In the genomic region with DNA sequence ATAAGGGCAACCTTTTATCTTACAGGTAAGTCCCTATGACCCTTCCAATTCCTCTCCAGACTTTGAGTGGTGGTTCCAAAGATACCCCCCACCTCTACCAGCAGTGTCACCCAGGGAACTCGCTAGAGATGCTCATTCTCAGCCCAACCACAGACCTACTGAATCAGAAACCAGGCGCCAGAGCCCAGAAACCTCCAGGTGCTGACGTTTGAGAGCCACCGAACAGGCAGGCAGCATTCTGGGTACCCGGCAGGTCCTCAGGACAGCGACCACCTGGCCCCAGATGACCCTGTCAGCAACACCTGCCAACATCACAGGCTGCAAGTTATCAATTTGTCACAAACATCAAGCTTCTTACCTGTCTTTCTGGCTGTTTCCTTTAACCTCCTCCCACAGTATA, we compare ENCODE assay signal across 12 cellular contexts. TPM values are rescaled to one million over a fixed set of nuclear protein-coding genes. Genes with fewer than 3 reads are reported as not detected.
DNase-seq lines count a peak whose midpoint lies in the region; ATAC-seq, FAIRE-seq and TF ChIP-seq lines count a peak whose summit lies in the region.
"Had no signal": no experiment of that assay in that cellular context is flagged by ENCODE, and none has a peak within 500 bp of the region (broad histone marks: within the 10 kb centered on the region; RNA-seq: fewer than 3 reads in every experiment).

No MANE protein-coding gene starts in this region.

- peaks cover 3% of the 10 kb centered on the region; the same call in 1 of the 2 replicates for H3F3A ChIP-seq in OCI-LY1 (ENCODE audit: insufficient read depth, low read length)

- FAIRE-seq in GM12878 (lab: Jason Lieb, UNC) (no peak), D721Med (lab: Jason Lieb, UNC) (no peak)

- H3K79me2 ChIP-seq in OCI-LY1 (ENCODE audit: insufficient read depth, low read length) (peaks cover 48% of the 10 kb centered on the region), GM12878 (ENCODE audit: control insufficient read depth, insufficient read depth, low read length) (peaks cover 90% of the 10 kb centered on the region)

- TF ChIP-seq EP300 in GM12878 (IDR thresholded peaks at IDR 0.05; ENCODE audit: borderline replicate concordance in 1 of 2, control insufficient read depth in 1 of 2, low read depth in 2 of 2, low read length in 2 of 2), result no peak
- TF ChIP-seq EP300 in transverse colon (IDR thresholded peaks at IDR 0.05; ENCODE audit: low read depth), result no peak

- intact Hi-C loops in MCF 10A (cut with micrococcal nuclease) (no loop called here), breast epithelium (cut with DNase I; ENCODE audit: low total_unique reads) (no loop called here), GM12878 (cut with micrococcal nuclease; ENCODE audit: unreplicated experiment) (no loop called here), transverse colon (cut with DNase I; ENCODE audit: low total_unique reads) (no loop called here)

- BruUV-seq in MCF 10A (replicated peaks; lab: Mats Ljungman, UMichigan) (no TSS peak), GM12878 (replicated peaks; lab: Mats Ljungman, UMichigan) (TSS peak; percentile 24)

- TF ChIP-seq RAD21 in GM12878 (IDR thresholded peaks at IDR 0.05; ENCODE audit: insufficient read depth, low read depth, low read length), result no peak

- CTCF ChIA-PET in MCF 10A (lab: Yijun Ruan, JAX) (interaction anchor here (0.6 to 0.8 kb wide), 2 partner anchors 13 to 20 kb away, joined by 3 read pairs; no protein-coding TSS in a partner anchor), GM12878 (lab: Yijun Ruan, JAX) (interaction anchor here (1.0 to 1.6 kb wide), 3 partner anchors 10 to 43 kb away, joined by 3 to 11 read pairs (median 3); no protein-coding TSS in a partner anchor)

- in situ Hi-C loops in GM12878 (cut with MboI) (loop anchor here (10.0 to 25.0 kb wide), 2 partner anchors 456 to 1683 kb away; a partner anchor contains a TSS), transverse colon (cut with MboI; ENCODE audit: low pct_ligation_motif_present in 1 of 4, low pct_unique_long_range_greater_than_20kb in 1 of 4, low sequenced_read_pairs in 3 of 4) (no loop called here)

- H3K9me3 Mint-ChIP-seq in MCF 10A (ENCODE audit: unreplicated experiment), result no peaks in the 10 kb centered on the region

- H3K36me3 ChIP-seq in breast epithelium (no peaks in the 10 kb centered on the region), OCI-LY1 (ENCODE audit: insufficient read depth, low read length) (peaks cover 27% of the 10 kb centered on the region; the same call in 1 of the 2 replicates), GM12878 (ENCODE audit: control insufficient read depth in 2 of 2, insufficient read depth in 2 of 2, low read length in 1 of 2) (peaks cover 11 to 13% of the 10 kb centered on the region in 2 experiments), transverse colon (no peaks in the 10 kb centered on the region)

- ATAC-seq in GM12878, result peak; percentile 78
- ATAC-seq: left ventricle myocardium superior had no signal

- H3K36me3 Mint-ChIP-seq in MCF 10A (ENCODE audit: insufficient read depth, unreplicated experiment), result peaks cover 14% of the 10 kb centered on the region

- H3K9me2 ChIP-seq in OCI-LY1 (ENCODE audit: low read depth, low read length), result no peaks in the 10 kb centered on the region

- H3K27ac ChIP-seq in breast epithelium, result no peak overlapping the region
- H3K27ac ChIP-seq in OCI-LY1 (ENCODE audit: low read depth, low read length, poor library complexity, severe bottlenecking), result peak overlapping the region; percentile 73
- H3K27ac ChIP-seq in GM12878 (ENCODE audit: control insufficient read depth, insufficient read depth), result peak overlapping the region; percentile 87
- peak overlapping the region in 3 of 4 donors; percentile 34 to 63 (median 45) for H3K27ac ChIP-seq in transverse colon

- H3K4me3 ChIP-seq in breast epithelium, result no peak overlapping the region
- H3K4me3 ChIP-seq in OCI-LY1 (ENCODE audit: low read depth, low read length, poor library complexity, severe bottlenecking), result no peak overlapping the region
- H3K4me3 ChIP-seq in GM12878, result 0 out of 2 replicates have a peak overlapping the region, but pooled peaks have one; percentile 9
- no peak overlapping the region for H3K4me3 ChIP-seq in transverse colon

- TF ChIP-seq POLR2A in breast epithelium (IDR thresholded peaks at IDR 0.05), result no peak
- 0 out of 2 replicates have a peak, but pooled peaks have one; percentile 24 for TF ChIP-seq POLR2A in GM12878 (IDR thresholded peaks at IDR 0.05; ENCODE audit: low read depth, low read length)
- TF ChIP-seq POLR2A in transverse colon (IDR thresholded peaks at IDR 0.05), result no peak

- no peaks in the 10 kb centered on the region for H3K27me3 Mint-ChIP-seq in MCF 10A (ENCODE audit: insufficient read depth, unreplicated experiment)

- POLR2A ChIA-PET in MCF 10A (lab: Yijun Ruan, JAX) (interaction anchor here (1.3 kb wide), 1 partner anchor 16 kb away, joined by 4 read pairs; no protein-coding TSS in a partner anchor), GM12878 (lab: Charles Lee) (interaction anchor here (1.8 to 2.5 kb wide), 3 partner anchors 10 to 42 kb away, joined by 11 to 34 read pairs (median 15); no protein-coding TSS in a partner anchor)

- H4K20me1 ChIP-seq in OCI-LY1 (ENCODE audit: insufficient read depth, low read length) (no peaks in the 10 kb centered on the region), GM12878 (ENCODE audit: control insufficient read depth, insufficient read depth) (no peaks in the 10 kb centered on the region)

- DNase-seq in MCF 10A (ENCODE audit: unreplicated experiment) (no peak), breast epithelium (ENCODE audit: low spot score in 2 of 2) (no peak), GM12878 (ENCODE audit: low read depth, low spot score) (no peak), transverse colon (peak; percentile 66), D721Med (ENCODE audit: insufficient read length, low spot score) (no peak), GM20000 (ENCODE audit: low spot score) (no peak), DMS 273 treated with DMSO at 0.1 percent for 48 hours (lab: John Stamatoyannopoulos, UW) (no peak)
- DNase-seq: left ventricle myocardium superior; NCI-H510A; SIG-M5; stimulated activated CD4-positive, alpha-beta T cell treated with anti-CD3 and anti-CD28 coated beads, Interleukin-4, amount 100 ng/mL, for 4 hours had no signal

- no peak overlapping the region for H2AFZ ChIP-seq in OCI-LY1 (ENCODE audit: low read length)
- H2AFZ ChIP-seq in GM12878 (ENCODE audit: control insufficient read depth, low read depth, low read length), result no peak overlapping the region

- peaks cover under 1% of the 10 kb centered on the region for H3K4me1 Mint-ChIP-seq in MCF 10A (ENCODE audit: insufficient read depth, unreplicated experiment)

- H3K4me1 ChIP-seq in breast epithelium (no peaks in the 10 kb centered on the region), OCI-LY1 (ENCODE audit: insufficient read depth, low read length, severe bottlenecking) (peaks cover 68% of the 10 kb centered on the region), GM12878 (ENCODE audit: control insufficient read depth, insufficient read depth, low read length) (peaks cover 53% of the 10 kb centered on the region), transverse colon (peaks cover 0 to 39% (median 2%) of the 10 kb centered on the region in 4 donors)

- RAD21 ChIA-PET in GM12878 (lab: Charles Lee; ENCODE audit: unreplicated experiment), result interaction anchor here (0.5 to 4.6 kb wide), 9 partner anchors 8 to 98 kb away, joined by 3 to 46 read pairs (median 10); a partner anchor contains a TSS

- SMC1A ChIA-PET in GM12878 (lab: Charles Lee; ENCODE audit: uncharacterized antibody, unreplicated experiment), result interaction anchor here (1.1 to 21.2 kb wide), 9 partner anchors 11 to 98 kb away, joined by 3 to 416 read pairs (median 10); no protein-coding TSS in a partner anchor

- no peak overlapping the region for H3K4me3 Mint-ChIP-seq in MCF 10A (ENCODE audit: unreplicated experiment)

- no peak overlapping the region; the same call in 1 of the 2 replicates for H3K9ac ChIP-seq in OCI-LY1 (ENCODE audit: low read length)
- H3K9ac ChIP-seq in GM12878 (ENCODE audit: control insufficient read depth, insufficient read depth, low read length), result no peak overlapping the region

- 2% methylated on average over 6 of the region's 6 CpGs for WGBS in GM12878 (ENCODE audit: insufficient coverage, insufficient replicate concordance, low lambda C conversion rate, missing lambda C conversion rate)
- 79% methylated on average over 6 of the region's 6 CpGs; no CpG with 5 or more reads in 1 of the 2 donors for WGBS in transverse colon (ENCODE audit: low coverage in 1 of 2), 2 donors

- H3K27me3 ChIP-seq in breast epithelium, result no peaks in the 10 kb centered on the region
- H3K27me3 ChIP-seq in OCI-LY1 (ENCODE audit: insufficient read depth, low read length), result no peaks in the 10 kb centered on the region
- H3K27me3 ChIP-seq in GM12878 (replicated peaks in 1 of 2; ENCODE audit: control insufficient read depth in 2 of 2, insufficient read depth in 2 of 2, low read length in 1 of 2), result no peaks in the 10 kb centered on the region
- no peaks in the 10 kb centered on the region for H3K27me3 ChIP-seq in transverse colon

- H3K27ac Mint-ChIP-seq in MCF 10A (ENCODE audit: low read depth, unreplicated experiment), result peak overlapping the region; percentile 35

- no peaks in the 10 kb centered on the region for H3K9me3 ChIP-seq in breast epithelium
- H3K9me3 ChIP-seq in OCI-LY1 (ENCODE audit: low read length), result no peaks in the 10 kb centered on the region
- no peaks in the 10 kb centered on the region for H3K9me3 ChIP-seq in GM12878 (replicated peaks; ENCODE audit: control insufficient read depth, insufficient read depth, low read length)
- H3K9me3 ChIP-seq in transverse colon, result no peaks in the 10 kb centered on the region

- TF ChIP-seq CTCF in MCF 10A (IDR thresholded peaks at IDR 0.05; ENCODE audit: unreplicated experiment), result no peak
- TF ChIP-seq CTCF in breast epithelium (IDR thresholded peaks at IDR 0.05), result no peak
- TF ChIP-seq CTCF in OCI-LY1 (IDR thresholded peaks at IDR 0.05; ENCODE audit: low read length), result no peak
- no peak for TF ChIP-seq CTCF in GM12878 (IDR thresholded peaks at IDR 0.05 in 2 of 3, conservative IDR thresholded peaks at IDR 0.05 in 1 of 3; ENCODE audit: control insufficient read depth in 2 of 3, extremely low read depth in 1 of 3, insufficient read depth in 1 of 3, low read depth in 3 of 3, low read length in 3 of 3)
- no peak for TF ChIP-seq CTCF in transverse colon (IDR thresholded peaks at IDR 0.05)
- TF ChIP-seq CTCF in D721Med (IDR thresholded peaks at IDR 0.05; ENCODE audit: insufficient read depth, missing control alignments), result no peak
- no peak for TF ChIP-seq CTCF in GM20000 (IDR thresholded peaks at IDR 0.05; ENCODE audit: extremely low read depth, missing control alignments)

- H3K4me2 ChIP-seq in OCI-LY1 (ENCODE audit: low read length), result peak overlapping the region; percentile 33; the same call in 1 of the 2 replicates
- peak overlapping the region; percentile 32 for H3K4me2 ChIP-seq in GM12878 (ENCODE audit: control insufficient read depth, insufficient read depth)

RNA-seq across cellular contexts. Expression of a gene that starts 19.5 kb away (rescaled TPM):
- 55.4 and 73.0 TPM in 2 replicates for total RNA-seq in MCF 10A (2022)
- 10 to 100 TPM; 35.3 to 38.0 (median 37.3) TPM for total RNA-seq in breast epithelium
- total RNA-seq in GM12878 (2013; cell fraction: nucleolus; rRNA removed), result 149 and 166 TPM in 2 replicates
- 45.8 and 52.2 TPM in 2 replicates for total RNA-seq in GM12878 (2014; rRNA removed)
- total RNA-seq in GM12878 (2014; rRNA removed; fragmentation: Illumina TruSeq; extraction: Trizol), result 34.8 and 39.6 TPM in 2 replicates
- 113 and 115 TPM in 2 replicates for total RNA-seq in GM12878 (2021)
- polyA plus RNA-seq in GM12878 (2011; ENCODE audit: low read depth), result 25.7 TPM
- 42.9 and 63.9 TPM in 2 replicates for polyA plus RNA-seq in GM12878 (2011; rRNA removed)
- 54.2 and 61.6 TPM in 2 replicates for polyA plus RNA-seq in GM12878 (2011; cell fraction: cytosol; rRNA removed)
- 95.7 and 113 TPM in 2 replicates for polyA plus RNA-seq in GM12878 (2011; cell fraction: nucleus; rRNA removed)
- polyA plus RNA-seq in GM12878 (2012), result 56.2 and 57.9 TPM in 2 replicates
- 35.7 and 53.4 TPM in 2 replicates for polyA plus RNA-seq in GM12878 (2014; fragmentation: Illumina TruSeq; extraction: Trizol)
- polyA plus RNA-seq in GM12878 (2014; fragmentation: Nextera tagmentation; extraction: Ambion mirVana), result under 1 TPM; 0.42 to 0.60 TPM
- 73.7 and 83.1 TPM in 2 replicates for polyA plus RNA-seq in GM12878 (2014; rRNA removed)
- 10 to 100 TPM; 10.7 to 12.2 TPM for polyA plus RNA-seq in GM12878 (2016; fragmentation: Nextera tagmentation; extraction: Ambion mirVana)
- 44.3 and 62.2 TPM in 2 replicates for polyA minus RNA-seq in GM12878 (2011; rRNA and poly(A)+ RNA removed)
- polyA minus RNA-seq in GM12878 (2011; cell fraction: cytosol; rRNA and poly(A)+ RNA removed), result 22.3 and 26.7 TPM in 2 replicates
- 23.0 and 40.7 TPM in 2 replicates for polyA minus RNA-seq in GM12878 (2011; cell fraction: nucleus; rRNA and poly(A)+ RNA removed)
- total RNA-seq in transverse colon, result 10 to 100 TPM; 49.8 to 86.0 (median 55.1) TPM

Comparison
In these comparisons a context has a peak if more than half of its experiments do, and no peak if none do; other contexts are left out.
1. H3K27ac ChIP-seq: peak in OCI-LY1 (single experiment), GM12878 (single experiment) and transverse colon (3 of 4); none in breast epithelium (0 of 2).